Comparison of ENCODE assay signal across 27 cellular contexts in genomic region chr12:104700324-104700723, GRCh38.
"Had no signal": no experiment of that assay in that cellular context is flagged by ENCODE, and none has a peak within 500 bp of the region (broad histone marks: within the 10 kb centered on the region; RNA-seq: fewer than 3 reads in every experiment).

No MANE protein-coding gene starts in this region.

- H3K4me3 Mint-ChIP-seq: activated CD4-positive, alpha-beta T cell treated with anti-CD3 and anti-CD28 coated beads, Interleukin-2, amount 10 ng/mL, durations not matched to agents 24 days and 14 days; activated CD8-positive, alpha-beta T cell treated with anti-CD3 and anti-CD28 coated beads, Interleukin-2, amount 10 ng/mL, durations not matched to agents 7 days and 5 days; activated naive CD4-positive, alpha-beta T cell treated with anti-CD3 and anti-CD28 coated beads, Interleukin-2, amount 10 ng/mL, durations not matched to agents 7 days and 5 days; activated naive CD8-positive, alpha-beta T cell; activated naive CD8-positive, alpha-beta T cell treated with anti-CD3 and anti-CD28 coated beads, Interleukin-2, amount 50 U/mL, for 24 hours; activated T-cell treated with anti-CD3 and anti-CD28 coated beads, Interleukin-2, amount 50 U/mL, for 24 hours; T-helper 2 cell treated with Interferon-gamma antibody and Interleukin-4, amounts not matched to agents 5 μg/mL and 100 μg/mL, for 36 hours had no signal

- H3K9me3 Mint-ChIP-seq: activated naive CD4-positive, alpha-beta T cell treated with anti-CD3 and anti-CD28 coated beads, Interleukin-2, amount 10 ng/mL, durations not matched to agents 7 days and 5 days; activated naive CD8-positive, alpha-beta T cell treated with anti-CD3 and anti-CD28 coated beads, Interleukin-2, amount 50 U/mL, for 24 hours; T-helper 2 cell treated with Interferon-gamma antibody and Interleukin-4, amounts not matched to agents 5 μg/mL and 100 μg/mL, for 36 hours had no signal

- H3K27ac Mint-ChIP-seq: activated CD8-positive, alpha-beta T cell treated with anti-CD3 and anti-CD28 coated beads, Interleukin-2, amount 10 ng/mL, durations not matched to agents 7 days and 5 days; activated naive CD4-positive, alpha-beta T cell treated with anti-CD3 and anti-CD28 coated beads, Interleukin-2, amount 10 ng/mL, durations not matched to agents 7 days and 5 days; activated naive CD8-positive, alpha-beta T cell; activated naive CD8-positive, alpha-beta T cell treated with anti-CD3 and anti-CD28 coated beads, Interleukin-2, amount 50 U/mL, for 24 hours; T-helper 2 cell treated with Interferon-gamma antibody and Interleukin-4, amounts not matched to agents 5 μg/mL and 100 μg/mL, for 36 hours had no signal

- H3K27ac ChIP-seq: brain microvascular endothelial cell, KMS-11, PC-9, RWPE1 had no signal

- H3K27me3 Mint-ChIP-seq: activated naive CD4-positive, alpha-beta T cell treated with anti-CD3 and anti-CD28 coated beads, Interleukin-2, amount 10 ng/mL, durations not matched to agents 7 days and 5 days; activated naive CD8-positive, alpha-beta T cell; activated naive CD8-positive, alpha-beta T cell treated with anti-CD3 and anti-CD28 coated beads, Interleukin-2, amount 50 U/mL, for 24 hours; activated T-cell treated with anti-CD3 and anti-CD28 coated beads, Interleukin-2, amount 50 U/mL, for 24 hours had no signal

- H3K27me3 ChIP-seq: brain microvascular endothelial cell had no signal

- H2AFZ ChIP-seq: PC-9 had no signal

- H3K4me2 ChIP-seq: KMS-11, PC-9 had no signal

- H3K4me3 ChIP-seq: PC-9 had no signal

- DNase-seq: activated CD4-positive, alpha-beta T cell treated with anti-CD3 and anti-CD28 coated beads, Interleukin-2, amount 10 ng/mL, durations not matched to agents 24 days and 14 days; activated CD8-positive, alpha-beta T cell treated with anti-CD3 and anti-CD28 coated beads, Interleukin-2, amount 10 ng/mL, durations not matched to agents 7 days and 5 days; activated gamma-delta T cell treated with Interleukin-2 at 50 U/mL for 16 hours; activated naive CD4-positive, alpha-beta T cell treated with anti-CD3 and anti-CD28 coated beads, Interleukin-2, amount 10 ng/mL, durations not matched to agents 7 days and 5 days; activated naive CD8-positive, alpha-beta T cell treated with anti-CD3 and anti-CD28 coated beads, Interleukin-2, amount 50 U/mL, for 24 hours; amniotic stem cell; brain microvascular endothelial cell; central memory CD4-positive, alpha-beta T cell; NCI-H1092 treated with DMSO at 0.1 percent for 48 hours; NCI-H1417; NCI-H146; NCI-H187; NCI-H2029 treated with DMSO at 0.1 percent for 48 hours; NCI-H2107; NCI-H2171; NCI-H510A; NCI-H526; NCI-H748 treated with DMSO at 0.1 percent for 48 hours; NK-92 treated with Interleukin-12 subunit alpha and Interleukin-12 subunit beta, amount 100 ng/mL, for 24 hours; PC-9; SIG-M5 had no signal

- ATAC-seq: activated CD8-positive, alpha-beta T cell treated with anti-CD3 and anti-CD28 coated beads, Interleukin-2, amount 10 ng/mL, durations not matched to agents 7 days and 5 days; activated naive CD8-positive, alpha-beta T cell treated with anti-CD3 and anti-CD28 coated beads, Interleukin-2, amount 50 U/mL, for 24 hours; Right ventricle myocardium inferior had no signal

- H3K9ac ChIP-seq: KMS-11 had no signal
